Comparison of ENCODE assay signal across 29 cellular contexts in genomic region chr10:22856444-22857074, GRCh38.
DNase-seq lines count a peak whose midpoint lies in the region; ATAC-seq lines count a peak whose summit lies in the region.
"Had no signal": no experiment of that assay in that cellular context is flagged by ENCODE, and none has a peak within 500 bp of the region (broad histone marks: within the 10 kb centered on the region; RNA-seq: fewer than 3 reads in every experiment).

No MANE protein-coding gene starts in this region.

- H3K27me3 Mint-ChIP-seq in CD8-positive, alpha-beta memory T cell: peaks cover 0 to 2% of the 10 kb centered on the region in 2 donors
- no peaks in the 10 kb centered on the region for H3K27me3 Mint-ChIP-seq in stimulated activated naive CD8-positive, alpha-beta T cell treated with anti-CD3 and anti-CD28 coated beads, Interleukin-15, amount 100 ng/mL, for 72 hours
- H3K27me3 Mint-ChIP-seq: brain; naive thymus-derived CD8-positive, alpha-beta T cell had no signal

- no peaks in the 10 kb centered on the region for H3K9me3 ChIP-seq in CD8-positive, alpha-beta memory T cell (ENCODE audit: low read length)
- H3K9me3 ChIP-seq: BLaER1, ovary, right atrium auricular region, SK-N-SH, upper lobe of left lung had no signal

- CTCF ChIA-PET in CD8-positive, alpha-beta memory T cell (lab: Charles Lee): no interaction called here

- peaks cover 0 to 4% (median 2%) of the 10 kb centered on the region in 5 donors for H3K9me3 Mint-ChIP-seq in CD8-positive, alpha-beta memory T cell
- H3K9me3 Mint-ChIP-seq in stimulated activated naive CD8-positive, alpha-beta T cell treated with anti-CD3 and anti-CD28 coated beads, Interleukin-15, amount 100 ng/mL, for 72 hours: peaks cover 0 to 3% of the 10 kb centered on the region in 2 donors
- H3K9me3 Mint-ChIP-seq: T-helper 2 cell treated with Interferon-gamma antibody and Interleukin-4, amounts not matched to agents 5 μg/mL and 100 μg/mL, for 36 hours had no signal

- no peaks in the 10 kb centered on the region for H3K27me3 ChIP-seq in CD8-positive, alpha-beta memory T cell (ENCODE audit: insufficient read depth, low read length, poor library complexity, severe bottlenecking)
- H3K27me3 ChIP-seq: BLaER1, foreskin keratinocyte, ovary, right atrium auricular region, upper lobe of left lung had no signal

- H3K27ac Mint-ChIP-seq in CD8-positive, alpha-beta memory T cell: no peak overlapping the region
- no peak overlapping the region for H3K27ac Mint-ChIP-seq in stimulated activated naive CD8-positive, alpha-beta T cell treated with anti-CD3 and anti-CD28 coated beads, Interleukin-15, amount 100 ng/mL, for 72 hours
- H3K27ac Mint-ChIP-seq: brain; naive thymus-derived CD8-positive, alpha-beta T cell; T-helper 2 cell treated with Interferon-gamma antibody and Interleukin-4, amounts not matched to agents 5 μg/mL and 100 μg/mL, for 36 hours had no signal

- H3K4me1 ChIP-seq in CD8-positive, alpha-beta memory T cell (ENCODE audit: insufficient read depth, low read length): no peaks in the 10 kb centered on the region
- H3K4me1 ChIP-seq: foreskin keratinocyte had no signal

- no peaks in the 10 kb centered on the region for H3K36me3 ChIP-seq in CD8-positive, alpha-beta memory T cell (ENCODE audit: insufficient read depth, low read length)
- H3K36me3 ChIP-seq: BLaER1, left ventricle myocardium inferior, ovary, right atrium auricular region, upper lobe of left lung, WERI-Rb-1 had no signal

- no peak overlapping the region for H3K4me3 ChIP-seq in CD8-positive, alpha-beta memory T cell (ENCODE audit: low read length)
- H3K4me3 ChIP-seq: BLaER1, left ventricle myocardium inferior, ovary, right atrium auricular region, upper lobe of left lung had no signal

- no peaks in the 10 kb centered on the region for H3K4me1 Mint-ChIP-seq in CD8-positive, alpha-beta memory T cell
- H3K4me1 Mint-ChIP-seq in stimulated activated naive CD8-positive, alpha-beta T cell treated with anti-CD3 and anti-CD28 coated beads, Interleukin-15, amount 100 ng/mL, for 72 hours: no peaks in the 10 kb centered on the region
- H3K4me1 Mint-ChIP-seq: brain had no signal

- DNase-seq in SW 1271 (lab: John Stamatoyannopoulos, UW): no peak
- no peak for DNase-seq in NCI-H748 treated with DMSO at 0.1 percent for 48 hours (lab: John Stamatoyannopoulos, UW)
- no peak for DNase-seq in CD8-positive, alpha-beta memory T cell
- DNase-seq in stimulated activated naive CD8-positive, alpha-beta T cell treated with anti-CD3 and anti-CD28 coated beads, Interleukin-15, amount 100 ng/mL, for 72 hours: no peak
- DNase-seq: ACHN; activated CD4-positive, alpha-beta T cell treated with anti-CD3 and anti-CD28 coated beads, Interleukin-2, amount 50 U/mL, for 4 hours; activated CD8-positive, alpha-beta memory T cell treated with anti-CD3 and anti-CD28 coated beads, Interleukin-2, amount 50 U/mL, for 48 hours; activated effector memory CD4-positive, alpha-beta T cell treated with Interleukin-2 at 50 U/mL for 16 hours; effector CD4-positive, alpha-beta T cell; erythroblast; foreskin keratinocyte; left ventricle myocardium inferior; naive thymus-derived CD8-positive, alpha-beta T cell; NCI-H1694; NCI-H69; ovary; RPMI8226; SK-N-SH; upper lobe of left lung; WERI-Rb-1 had no signal

- no peak overlapping the region for H3K27ac ChIP-seq in CD8-positive, alpha-beta memory T cell (ENCODE audit: low read depth, low read length)
- H3K27ac ChIP-seq: BLaER1, foreskin keratinocyte, KMS-11, left ventricle myocardium inferior, ovary, right atrium auricular region, upper lobe of left lung, WERI-Rb-1 had no signal

- H3K4me3 Mint-ChIP-seq in CD8-positive, alpha-beta memory T cell: no peak overlapping the region
- H3K4me3 Mint-ChIP-seq in stimulated activated naive CD8-positive, alpha-beta T cell treated with anti-CD3 and anti-CD28 coated beads, Interleukin-15, amount 100 ng/mL, for 72 hours: no peak overlapping the region
- H3K4me3 Mint-ChIP-seq: brain; naive thymus-derived CD8-positive, alpha-beta T cell; T-helper 2 cell treated with Interferon-gamma antibody and Interleukin-4, amounts not matched to agents 5 μg/mL and 100 μg/mL, for 36 hours had no signal

- POLR2A ChIA-PET in CD8-positive, alpha-beta memory T cell (lab: Charles Lee): no interaction called here

- ATAC-seq in GM18511 (IDR thresholded peaks at IDR 0.05; ENCODE audit: unreplicated experiment) (peak; percentile 72), GM19438 (IDR thresholded peaks at IDR 0.05; ENCODE audit: low read depth, unreplicated experiment) (peak; percentile 87), HG02678 (IDR thresholded peaks at IDR 0.05; ENCODE audit: unreplicated experiment) (peak; percentile 96), HG03457 (IDR thresholded peaks at IDR 0.05; ENCODE audit: unreplicated experiment) (peak; percentile 89)
- no peak for ATAC-seq in stimulated activated naive CD8-positive, alpha-beta T cell treated with anti-CD3 and anti-CD28 coated beads, Interleukin-15, amount 100 ng/mL, for 72 hours
- ATAC-seq: foreskin keratinocyte; naive thymus-derived CD8-positive, alpha-beta T cell had no signal

- H3K36me3 Mint-ChIP-seq in CD8-positive, alpha-beta memory T cell: no peaks in the 10 kb centered on the region
- H3K36me3 Mint-ChIP-seq: brain; naive thymus-derived CD8-positive, alpha-beta T cell had no signal
